In genomic region chr18:22169889-22170420, GRCh38 we compare ENCODE assay signal across 8 cellular contexts. TPM values are rescaled to one million over a fixed set of nuclear protein-coding genes. Genes with fewer than 3 reads are reported as not detected.
A peak's percentile ranks its signal among the peaks of the same experiment; 100 is the strongest.
DNase-seq lines count a peak whose midpoint lies in the region; ATAC-seq and TF ChIP-seq lines count a peak whose summit lies in the region.

No MANE protein-coding gene starts in this region.

- H3K27me3 ChIP-seq in CD8-positive, alpha-beta memory T cell (ENCODE audit: insufficient read depth, low read length, poor library complexity, severe bottlenecking), result peaks cover 59% of the 10 kb centered on the region
- H3K27me3 ChIP-seq in hepatocyte (no peaks in the 10 kb centered on the region), skeletal muscle tissue (ENCODE audit: control insufficient read depth in 3 of 3, insufficient read depth in 3 of 3, low read length in 3 of 3) (peaks cover 85 to 92% (median 89%) of the 10 kb centered on the region in 3 donors)

- H3K36me3 ChIP-seq in CD8-positive, alpha-beta memory T cell (ENCODE audit: insufficient read depth, low read length), result no peaks in the 10 kb centered on the region
- no peaks in the 10 kb centered on the region for H3K36me3 ChIP-seq in hepatocyte (replicated peaks; ENCODE audit: insufficient read depth, low read depth)
- H3K36me3 ChIP-seq in skeletal muscle tissue (ENCODE audit: control insufficient read depth in 3 of 3, insufficient read depth in 3 of 3, low read length in 3 of 3), result no peaks in the 10 kb centered on the region

- H3K9me2 ChIP-seq in hepatocyte (replicated peaks; ENCODE audit: insufficient read depth), result no peaks in the 10 kb centered on the region

- peak in 1 of 5 donors; percentile 57 for DNase-seq in CD8-positive, alpha-beta memory T cell
- no peak for DNase-seq in activated naive CD8-positive, alpha-beta T cell treated with anti-CD3 and anti-CD28 coated beads for 36 hours
- no peak for DNase-seq in hepatocyte (ENCODE audit: low spot score)
- no peak for DNase-seq in SIG-M5 (lab: John Stamatoyannopoulos, UW)
- DNase-seq in foreskin melanocyte, result no peak

- H3K4me3 Mint-ChIP-seq in CD8-positive, alpha-beta memory T cell, result peak overlapping the region; percentile 90 to 98 (median 94)
- H3K4me3 Mint-ChIP-seq in activated naive CD8-positive, alpha-beta T cell treated with anti-CD3 and anti-CD28 coated beads for 36 hours, result peak overlapping the region; percentile 79

- peaks cover 68 to 76% of the 10 kb centered on the region in 2 donors for H3K27me3 Mint-ChIP-seq in CD8-positive, alpha-beta memory T cell
- peaks cover 85% of the 10 kb centered on the region for H3K27me3 Mint-ChIP-seq in activated naive CD8-positive, alpha-beta T cell treated with anti-CD3 and anti-CD28 coated beads for 36 hours

- peak overlapping the region; percentile 85 for H3K4me2 ChIP-seq in hepatocyte

- peaks cover 88% of the 10 kb centered on the region for H3K79me2 ChIP-seq in hepatocyte

- H3K9me3 ChIP-seq in CD8-positive, alpha-beta memory T cell (ENCODE audit: low read length), result no peaks in the 10 kb centered on the region
- H3K9me3 ChIP-seq in hepatocyte (ENCODE audit: low read depth), result no peaks in the 10 kb centered on the region
- no peaks in the 10 kb centered on the region for H3K9me3 ChIP-seq in skeletal muscle tissue (ENCODE audit: control insufficient read depth in 3 of 3, low read length in 3 of 3)

- peaks cover 21% of the 10 kb centered on the region for H3K4me1 ChIP-seq in CD8-positive, alpha-beta memory T cell (ENCODE audit: insufficient read depth, low read length)
- H3K4me1 ChIP-seq in hepatocyte (ENCODE audit: insufficient read depth), result no peaks in the 10 kb centered on the region
- H3K4me1 ChIP-seq in skeletal muscle tissue (ENCODE audit: control insufficient read depth in 3 of 3, insufficient read depth in 3 of 3, low read length in 3 of 3), result peaks cover 15 to 40% (median 31%) of the 10 kb centered on the region in 3 donors

- no peak for TF ChIP-seq CTCF in hepatocyte (IDR thresholded peaks at IDR 0.05; ENCODE audit: poor library complexity)

- POLR2A ChIA-PET in CD8-positive, alpha-beta memory T cell (lab: Charles Lee), result no interaction called here

- 0% methylated on average over 44 of the region's 49 CpGs for WGBS in hepatocyte (ENCODE audit: low lambda C conversion rate, missing lambda C conversion rate)

- H3K4me1 Mint-ChIP-seq in CD8-positive, alpha-beta memory T cell, result peaks cover 23 to 50% (median 29%) of the 10 kb centered on the region in 3 donors
- H3K4me1 Mint-ChIP-seq in activated naive CD8-positive, alpha-beta T cell treated with anti-CD3 and anti-CD28 coated beads for 36 hours, result peaks cover 17% of the 10 kb centered on the region

- H2AFZ ChIP-seq in hepatocyte, result peak overlapping the region; percentile 30

- peaks cover 0 to 8% (median 5%) of the 10 kb centered on the region in 5 donors for H3K9me3 Mint-ChIP-seq in CD8-positive, alpha-beta memory T cell
- no peaks in the 10 kb centered on the region for H3K9me3 Mint-ChIP-seq in activated naive CD8-positive, alpha-beta T cell treated with anti-CD3 and anti-CD28 coated beads for 36 hours

- H3K9ac ChIP-seq in skeletal muscle tissue (ENCODE audit: low read depth in 1 of 3, low read length in 3 of 3), result peak overlapping the region; percentile 57 to 80 (median 71)

- H3K4me3 ChIP-seq in CD8-positive, alpha-beta memory T cell (ENCODE audit: low read length), result peak overlapping the region; percentile 51
- H3K4me3 ChIP-seq in hepatocyte (peak overlapping the region; percentile 98), skeletal muscle tissue (ENCODE audit: low read length in 3 of 3) (peak overlapping the region; percentile 84 to 86 (median 85))

- H3K27ac Mint-ChIP-seq in CD8-positive, alpha-beta memory T cell, result peak overlapping the region in 3 of 8 donors; percentile 59 to 89 (median 88)
- no peak overlapping the region for H3K27ac Mint-ChIP-seq in activated naive CD8-positive, alpha-beta T cell treated with anti-CD3 and anti-CD28 coated beads for 36 hours

- ATAC-seq in HG02938 (IDR thresholded peaks at IDR 0.05; ENCODE audit: unreplicated experiment) (peak; percentile 34), HG02623 (IDR thresholded peaks at IDR 0.05; ENCODE audit: unreplicated experiment) (no peak)

- no peak overlapping the region for H3K27ac ChIP-seq in CD8-positive, alpha-beta memory T cell (ENCODE audit: low read depth, low read length)
- H3K27ac ChIP-seq in hepatocyte (peak overlapping the region; percentile 100), skeletal muscle tissue (ENCODE audit: low read depth, low read length) (peak overlapping the region; percentile 73)

- peaks cover 0 to 4% (median 0%) of the 10 kb centered on the region in 3 donors for H3K36me3 Mint-ChIP-seq in CD8-positive, alpha-beta memory T cell
- no peaks in the 10 kb centered on the region for H3K36me3 Mint-ChIP-seq in activated naive CD8-positive, alpha-beta T cell treated with anti-CD3 and anti-CD28 coated beads for 36 hours

- H4K20me1 ChIP-seq in hepatocyte (ENCODE audit: insufficient read depth, poor library complexity, severe bottlenecking), result peaks cover 50% of the 10 kb centered on the region

- CTCF ChIA-PET in CD8-positive, alpha-beta memory T cell (lab: Charles Lee), result interaction anchor here (1.2 to 1.5 kb wide), 2 partner anchors 24 to 209 kb away, joined by 3 read pairs; no protein-coding TSS in a partner anchor

RNA-seq across cellular contexts. Expression of gene GATA6, which starts 0.6 kb away (rescaled TPM):
- total RNA-seq in CD8-positive, alpha-beta memory T cell, result under 1 TPM; 0.04 to 0.11 TPM
- 0.32 TPM for polyA plus RNA-seq in CD8-positive, alpha-beta memory T cell
- not detected for total RNA-seq in activated naive CD8-positive, alpha-beta T cell treated with anti-CD3 and anti-CD28 coated beads for 36 hours
- 122 and 125 TPM in 2 replicates for total RNA-seq in hepatocyte
- 116 and 128 TPM in 2 replicates for polyA plus RNA-seq in hepatocyte
- 2.6 TPM for total RNA-seq in skeletal muscle tissue

Comparison
In these comparisons a context has a peak if more than half of its experiments do, and no peak if none do; other contexts are left out.
1. RNA of gene GATA6, which starts 0.6 kb away (total RNA-seq): 122 to 125 TPM in hepatocyte; 2.6 TPM in skeletal muscle tissue (single experiment), 0.04 to 0.11 TPM in CD8-positive, alpha-beta memory T cell and not detected in activated naive CD8-positive, alpha-beta T cell treated with anti-CD3 and anti-CD28 coated beads for 36 hours; every median in the first group is over 10 times any median in the second.
2. Peak in every context shown above with its lines, with median percentiles within 50 percentile points of each other: H3K4me3 ChIP-seq.